ENCODE assay signal across 18 cellular contexts in genomic region chr9:106956971-106957370, GRCh38.
DNase-seq lines count a peak whose midpoint lies in the region; ATAC-seq lines count a peak whose summit lies in the region.
"Had no signal": no experiment of that assay in that cellular context is flagged by ENCODE, and none has a peak within 500 bp of the region (broad histone marks: within the 10 kb centered on the region; RNA-seq: fewer than 3 reads in every experiment).

No MANE protein-coding gene starts in this region.

- H3K27me3 Mint-ChIP-seq in activated T-cell treated with anti-CD3 and anti-CD28 coated beads, Interleukin-2, amount 50 U/mL, for 24 hours = no peaks in the 10 kb centered on the region
- H3K27me3 Mint-ChIP-seq: activated naive CD4-positive, alpha-beta T cell treated with anti-CD3 and anti-CD28 coated beads, Interleukin-2, amount 10 ng/mL, durations not matched to agents 7 days and 5 days had no signal

- no peak for ATAC-seq in HG03439 (IDR thresholded peaks at IDR 0.05; ENCODE audit: unreplicated experiment)
- ATAC-seq: left colon, sciatic nerve had no signal

- no peak overlapping the region for H3K27ac Mint-ChIP-seq in activated T-cell treated with anti-CD3 and anti-CD28 coated beads, Interleukin-2, amount 50 U/mL, for 24 hours
- H3K27ac Mint-ChIP-seq: activated naive CD4-positive, alpha-beta T cell treated with anti-CD3 and anti-CD28 coated beads, Interleukin-2, amount 10 ng/mL, durations not matched to agents 7 days and 5 days; B cell had no signal

- peaks cover 2% of the 10 kb centered on the region for H3K4me1 Mint-ChIP-seq in activated T-cell treated with anti-CD3 and anti-CD28 coated beads, Interleukin-2, amount 50 U/mL, for 24 hours (ENCODE audit: low read depth)
- H3K4me1 Mint-ChIP-seq: B cell had no signal

- H3K4me3 Mint-ChIP-seq in activated T-cell treated with anti-CD3 and anti-CD28 coated beads, Interleukin-2, amount 50 U/mL, for 24 hours = no peak overlapping the region
- H3K4me3 Mint-ChIP-seq: activated naive CD4-positive, alpha-beta T cell treated with anti-CD3 and anti-CD28 coated beads, Interleukin-2, amount 10 ng/mL, durations not matched to agents 7 days and 5 days; B cell had no signal

- DNase-seq in Daoy (ENCODE audit: low read depth) (peak; percentile 33), M059J (ENCODE audit: low read depth) (peak; percentile 82), fibroblast of gingiva (ENCODE audit: low read depth) (peak; percentile 13), renal cortical epithelial cell (ENCODE audit: low read depth) (peak; percentile 96), retina (no peak), GDM1 (lab: John Stamatoyannopoulos, UW) (no peak)
- DNase-seq in activated T-cell treated with anti-CD3 and anti-CD28 coated beads, Interleukin-2, amount 50 U/mL, for 24 hours = no peak
- DNase-seq: activated CD4-positive, alpha-beta T cell treated with anti-CD3 and anti-CD28 coated beads, Interleukin-2, amount 50 U/mL, for 1 hour; activated naive CD4-positive, alpha-beta T cell treated with anti-CD3 and anti-CD28 coated beads, Interleukin-2, amount 10 ng/mL, durations not matched to agents 7 days and 5 days; esophagus squamous epithelium; left colon; NCI-H187 treated with DMSO at 0.1 percent for 48 hours; NCI-H446 treated with DMSO at 0.1 percent for 48 hours; stimulated activated CD4-positive, alpha-beta T cell treated with anti-CD3 and anti-CD28 coated beads, Interleukin-4, amount 100 ng/mL, for 24 hours; testis had no signal

- H3K36me3 Mint-ChIP-seq in activated T-cell treated with anti-CD3 and anti-CD28 coated beads, Interleukin-2, amount 50 U/mL, for 24 hours (ENCODE audit: low read depth) = no peaks in the 10 kb centered on the region
- H3K36me3 Mint-ChIP-seq: activated naive CD4-positive, alpha-beta T cell treated with anti-CD3 and anti-CD28 coated beads, Interleukin-2, amount 10 ng/mL, durations not matched to agents 7 days and 5 days had no signal

- peaks cover 5% of the 10 kb centered on the region for H3K9me3 Mint-ChIP-seq in activated T-cell treated with anti-CD3 and anti-CD28 coated beads, Interleukin-2, amount 50 U/mL, for 24 hours

Comparison
In these comparisons a context has a peak if more than half of its experiments do, and no peak if none do; other contexts are left out.
1. DNase-seq: peak in Daoy (single experiment), M059J (single experiment), fibroblast of gingiva (single experiment) and renal cortical epithelial cell (single experiment); none in retina (single experiment), GDM1 (single experiment) and activated T-cell treated with anti-CD3 and anti-CD28 coated beads, Interleukin-2, amount 50 U/mL, for 24 hours (single experiment).